In genomic region chr3:152352559-152352958, GRCh38 we compare ENCODE assay signal across 8 cellular contexts.
DNase-seq lines count a peak whose midpoint lies in the region; ATAC-seq and TF ChIP-seq lines count a peak whose summit lies in the region.

No MANE protein-coding gene starts in this region.

- H4K20me1 ChIP-seq in PC-9 (ENCODE audit: insufficient read depth), result no peaks in the 10 kb centered on the region

- POLR2A ChIA-PET in PC-9 (lab: Charles Lee; ENCODE audit: unreplicated experiment), result no interaction called here

- intact Hi-C loops in activated CD4-positive, alpha-beta T cell treated with anti-CD3 and anti-CD28 coated beads, Interleukin-2, amount 10 ng/mL, durations not matched to agents 24 days and 14 days (cut with micrococcal nuclease), result no loop called here
- intact Hi-C loops in PC-9 (cut with micrococcal nuclease; ENCODE audit: unreplicated experiment), result no loop called here

- H3K79me2 ChIP-seq in PC-9 (ENCODE audit: low read depth), result peaks cover 77% of the 10 kb centered on the region

- CTCF ChIA-PET in PC-9 (lab: Charles Lee), result no interaction called here

- peaks cover 24% of the 10 kb centered on the region for H3K36me3 Mint-ChIP-seq in activated CD4-positive, alpha-beta T cell treated with anti-CD3 and anti-CD28 coated beads, Interleukin-2, amount 10 ng/mL, durations not matched to agents 24 days and 14 days (ENCODE audit: low read depth)
- H3K36me3 Mint-ChIP-seq in T-helper 17 cell (ENCODE audit: low read depth), result peaks cover 3% of the 10 kb centered on the region
- peaks cover 62% of the 10 kb centered on the region for H3K36me3 Mint-ChIP-seq in stimulated activated effector memory CD8-positive, alpha-beta T cell treated with anti-CD3 and anti-CD28 coated beads, Interleukin-12 subunit alpha, Interleukin-12 subunit beta, amount 100 ng/mL, for 72 hours

- no peaks in the 10 kb centered on the region for H3K9me3 Mint-ChIP-seq in activated CD4-positive, alpha-beta T cell treated with anti-CD3 and anti-CD28 coated beads, Interleukin-2, amount 10 ng/mL, durations not matched to agents 24 days and 14 days
- no peaks in the 10 kb centered on the region for H3K9me3 Mint-ChIP-seq in stimulated activated effector memory CD8-positive, alpha-beta T cell treated with anti-CD3 and anti-CD28 coated beads, Interleukin-12 subunit alpha, Interleukin-12 subunit beta, amount 100 ng/mL, for 72 hours

- H3K4me1 Mint-ChIP-seq in activated CD4-positive, alpha-beta T cell treated with anti-CD3 and anti-CD28 coated beads, Interleukin-2, amount 10 ng/mL, durations not matched to agents 24 days and 14 days, result peaks cover 35% of the 10 kb centered on the region
- H3K4me1 Mint-ChIP-seq in T-helper 17 cell, result peaks cover 26% of the 10 kb centered on the region
- H3K4me1 Mint-ChIP-seq in stimulated activated effector memory CD8-positive, alpha-beta T cell treated with anti-CD3 and anti-CD28 coated beads, Interleukin-12 subunit alpha, Interleukin-12 subunit beta, amount 100 ng/mL, for 72 hours, result peaks cover 39% of the 10 kb centered on the region

- H3K4me2 ChIP-seq in PC-9, result no peak overlapping the region

- no peaks in the 10 kb centered on the region for H3F3A ChIP-seq in PC-9 (ENCODE audit: insufficient read depth, low read depth)

- H3K9me3 ChIP-seq in T-helper 17 cell (ENCODE audit: control insufficient read depth, low read length, poor library complexity, severe bottlenecking) (no peaks in the 10 kb centered on the region), PC-9 (ENCODE audit: insufficient read depth, low read depth) (peaks cover 5% of the 10 kb centered on the region; the same call in 1 of the 2 replicates)

- 0 out of 2 replicates have a peak, but pooled peaks cover 6% of the 10 kb centered on the region for H3K36me3 ChIP-seq in PC-9 (ENCODE audit: low read depth)

- no peaks in the 10 kb centered on the region for H3K27me3 Mint-ChIP-seq in activated CD4-positive, alpha-beta T cell treated with anti-CD3 and anti-CD28 coated beads, Interleukin-2, amount 10 ng/mL, durations not matched to agents 24 days and 14 days
- H3K27me3 Mint-ChIP-seq in T-helper 17 cell, result no peaks in the 10 kb centered on the region

- H2AFZ ChIP-seq in PC-9, result no peak overlapping the region

- no peak overlapping the region for H3K27ac ChIP-seq in PC-9

- no peak overlapping the region for H3K4me3 ChIP-seq in fibroblast of pulmonary artery (replicated peaks; ENCODE audit: low read depth, low read length)
- no peak overlapping the region for H3K4me3 ChIP-seq in PC-9

- H3K9me2 ChIP-seq in PC-9 (ENCODE audit: insufficient read depth), result 0 out of 2 replicates have a peak, but pooled peaks cover 4% of the 10 kb centered on the region

- BruUV-seq in PC-9 (replicated peaks; lab: Mats Ljungman, UMichigan), result no TSS peak

- no peak overlapping the region for H3K4me3 Mint-ChIP-seq in activated CD4-positive, alpha-beta T cell treated with anti-CD3 and anti-CD28 coated beads, Interleukin-2, amount 10 ng/mL, durations not matched to agents 24 days and 14 days
- H3K4me3 Mint-ChIP-seq in T-helper 17 cell, result peak overlapping the region; percentile 46
- H3K4me3 Mint-ChIP-seq in stimulated activated effector memory CD8-positive, alpha-beta T cell treated with anti-CD3 and anti-CD28 coated beads, Interleukin-12 subunit alpha, Interleukin-12 subunit beta, amount 100 ng/mL, for 72 hours, result peak overlapping the region; percentile 32

- H3K27me3 ChIP-seq in PC-9 (ENCODE audit: insufficient read depth, low read depth), result no peaks in the 10 kb centered on the region

- H3K4me1 ChIP-seq in PC-9 (replicated peaks; ENCODE audit: insufficient read depth), result peaks cover 22% of the 10 kb centered on the region

- no peak for TF ChIP-seq CTCF in fibroblast of pulmonary artery (IDR thresholded peaks at IDR 0.05; ENCODE audit: low read length, missing control alignments)
- TF ChIP-seq CTCF in PC-9 (conservative IDR thresholded peaks at IDR 0.05), result no peak

- peak overlapping the region; percentile 56 for H3K27ac Mint-ChIP-seq in activated CD4-positive, alpha-beta T cell treated with anti-CD3 and anti-CD28 coated beads, Interleukin-2, amount 10 ng/mL, durations not matched to agents 24 days and 14 days
- H3K27ac Mint-ChIP-seq in T-helper 17 cell, result peak overlapping the region; percentile 90
- peak overlapping the region; percentile 87 for H3K27ac Mint-ChIP-seq in stimulated activated effector memory CD8-positive, alpha-beta T cell treated with anti-CD3 and anti-CD28 coated beads, Interleukin-12 subunit alpha, Interleukin-12 subunit beta, amount 100 ng/mL, for 72 hours

- no peak for ATAC-seq in T-helper 17 cell
- peak; percentile 60 for ATAC-seq in stimulated activated effector memory CD8-positive, alpha-beta T cell treated with anti-CD3 and anti-CD28 coated beads, Interleukin-12 subunit alpha, Interleukin-12 subunit beta, amount 100 ng/mL, for 72 hours

- DNase-seq in activated CD4-positive, alpha-beta T cell treated with anti-CD3 and anti-CD28 coated beads, Interleukin-2, amount 10 ng/mL, durations not matched to agents 24 days and 14 days, result peak; percentile 30
- no peak for DNase-seq in activated CD4-positive, alpha-beta T cell treated with anti-CD3 and anti-CD28 coated beads for 4 hours
- no peak for DNase-seq in T-helper 17 cell
- DNase-seq in fibroblast of pulmonary artery (ENCODE audit: low read depth), result peak; percentile 36
- no peak for DNase-seq in stimulated activated effector memory CD8-positive, alpha-beta T cell treated with anti-CD3 and anti-CD28 coated beads, Interleukin-12 subunit alpha, Interleukin-12 subunit beta, amount 100 ng/mL, for 72 hours (ENCODE audit: low spot score in 2 of 2)
- DNase-seq in middle frontal gyrus (ENCODE audit: extremely low spot score, low spot score), result no peak
- no peak for DNase-seq in ureter (ENCODE audit: low spot score)
- no peak for DNase-seq in PC-9

Comparison
In these comparisons a context has a peak if more than half of its experiments do, and no peak if none do; other contexts are left out.
1. DNase-seq: peak in activated CD4-positive, alpha-beta T cell treated with anti-CD3 and anti-CD28 coated beads, Interleukin-2, amount 10 ng/mL, durations not matched to agents 24 days and 14 days (single experiment) and fibroblast of pulmonary artery (single experiment); none in activated CD4-positive, alpha-beta T cell treated with anti-CD3 and anti-CD28 coated beads for 4 hours (0 of 2), T-helper 17 cell (0 of 3), stimulated activated effector memory CD8-positive, alpha-beta T cell treated with anti-CD3 and anti-CD28 coated beads, Interleukin-12 subunit alpha, Interleukin-12 subunit beta, amount 100 ng/mL, for 72 hours (0 of 2), middle frontal gyrus (single experiment), ureter (single experiment) and PC-9 (0 of 2).
2. Peak in every context shown above with its lines, with median percentiles within 50 percentile points of each other: H3K27ac Mint-ChIP-seq.